Comparison of ENCODE assay signal across 8 cellular contexts in genomic region chr13:76991796-76992547, GRCh38. TPM values are rescaled to one million over a fixed set of nuclear protein-coding genes. Genes with fewer than 3 reads are reported as not detected.
DNase-seq lines count a peak whose midpoint lies in the region; ATAC-seq and TF ChIP-seq lines count a peak whose summit lies in the region.

Gene CLN5 (plus strand): TSS chr13:76992081. CDS start chr13:76992099, 18 bp downstream.

- WGBS in ovary, 3 donors = 0 to 2% (median 1%) methylated on average over 41 to 73 of the region's 73 CpGs
- under 1% methylated on average over 73 of the region's 73 CpGs for WGBS in thymus

- peaks cover 9% of the 10 kb centered on the region for H3K4me1 ChIP-seq in ovary (ENCODE audit: insufficient read depth)
- H3K4me1 ChIP-seq in thymus (ENCODE audit: control insufficient read depth, insufficient read depth, low read length) = peaks cover 4% of the 10 kb centered on the region

- ATAC-seq in HG02623 (IDR thresholded peaks at IDR 0.05; ENCODE audit: unreplicated experiment) = peak; percentile 96
- peak; percentile 99 for ATAC-seq in Right ventricle myocardium inferior

- TF ChIP-seq EP300 in ovary (IDR thresholded peaks at IDR 0.05) = no peak

- H3K9me3 ChIP-seq in ovary (no peaks in the 10 kb centered on the region), thymus (ENCODE audit: control insufficient read depth) (no peaks in the 10 kb centered on the region)

- H3K27me3 ChIP-seq in ovary = no peaks in the 10 kb centered on the region
- no peaks in the 10 kb centered on the region for H3K27me3 ChIP-seq in thymus (ENCODE audit: control insufficient read depth, insufficient read depth)

- TF ChIP-seq POLR2A in ovary (IDR thresholded peaks at IDR 0.05) = peak; percentile 96

- H3K36me3 ChIP-seq in ovary = no peaks in the 10 kb centered on the region
- H3K36me3 ChIP-seq in thymus (ENCODE audit: control insufficient read depth, insufficient read depth) = no peaks in the 10 kb centered on the region

- H3K27ac ChIP-seq in ovary (peak within 1 kb of the TSS; percentile 93), thymus (ENCODE audit: low read depth) (peak within 1 kb of the TSS; percentile 96)

- intact Hi-C loops in Right ventricle myocardium inferior (cut with DNase I) = loop anchor here (1.0 kb wide), 1 partner anchor 34 kb away; no protein-coding TSS in a partner anchor
- intact Hi-C loops in ovary (cut with DNase I) = loop anchor here in 1 of 4 donors (5.0 kb wide), 1 partner anchor 35 kb away; the partner anchor contains the start of gene FBXL3

- peak within 1 kb of the TSS; percentile 67 for H3K4me3 ChIP-seq in GM12865 (ENCODE audit: low read depth, low read length)
- peak within 1 kb of the TSS; percentile 88 for H3K4me3 ChIP-seq in ovary
- peak within 1 kb of the TSS; percentile 92 for H3K4me3 ChIP-seq in thymus (ENCODE audit: low read length)

- DNase-seq in GM12865 (ENCODE audit: low read depth) (peak; percentile 98), NCI-H1092 treated with DMSO at 0.1 percent for 48 hours (lab: John Stamatoyannopoulos, UW) (peak; percentile 95), SW 1271 (lab: John Stamatoyannopoulos, UW) (peak; percentile 76 to 85), Right ventricle myocardium inferior (ENCODE audit: missing footprints) (peak; percentile 97), ovary (peak; percentile 93 to 95 (median 94))
- peak; percentile 88 for DNase-seq in activated naive CD8-positive, alpha-beta T cell treated with anti-CD3 and anti-CD28 coated beads, Interleukin-2, amount 50 U/mL, for 16 hours (ENCODE audit: low read depth, low spot score)

- TF ChIP-seq CTCF in GM12865 (IDR thresholded peaks at IDR 0.05; ENCODE audit: insufficient read depth, low read depth, low read length, missing control alignments) = no peak
- peak in 2 of 3 donors; percentile 40 to 55 for TF ChIP-seq CTCF in ovary (IDR thresholded peaks at IDR 0.05)

RNA-seq across cellular contexts. Expression of gene CLN5, which starts in this region (rescaled TPM):
- total RNA-seq in Right ventricle myocardium inferior (17.6 TPM), ovary (10 to 100 TPM; 34.0 to 46.9 (median 36.6) TPM)
- polyA plus RNA-seq in ovary (10 to 100 TPM; 31.7 to 52.2 TPM), thymus (30.6 TPM)

Comparison
In these comparisons a context has a peak if more than half of its experiments do, and no peak if none do; other contexts are left out.
1. Peak in every context shown above with its lines: DNase-seq, ATAC-seq, H3K4me3 ChIP-seq and H3K27ac ChIP-seq.